In genomic region chr6:33207569-33208088, GRCh38 we compare ENCODE assay signal across 8 cellular contexts. TPM values are rescaled to one million over a fixed set of nuclear protein-coding genes. Genes with fewer than 3 reads are reported as not detected.
DNase-seq lines count a peak whose midpoint lies in the region; ATAC-seq and TF ChIP-seq lines count a peak whose summit lies in the region.

No MANE protein-coding gene starts in this region.

- H2AK9ac ChIP-seq in IMR-90 (replicated peaks; ENCODE audit: low read depth, low read length, poor library complexity) = peak overlapping the region; percentile 95

- peak overlapping the region; percentile 98 for H3K14ac ChIP-seq in IMR-90 (replicated peaks; ENCODE audit: low read depth, low read length)

- peak overlapping the region; percentile 95 for H3K27ac Mint-ChIP-seq in CD4-positive, alpha-beta T cell

- TF ChIP-seq CTCF in CD4-positive, alpha-beta T cell (IDR thresholded peaks at IDR 0.05) = no peak
- no peak for TF ChIP-seq CTCF in IMR-90 (conservative IDR thresholded peaks at IDR 0.05; ENCODE audit: low read depth, low read length)
- no peak for TF ChIP-seq CTCF in left ventricle myocardium inferior (IDR thresholded peaks at IDR 0.05; ENCODE audit: borderline replicate concordance)

- no peaks in the 10 kb centered on the region for H3K27me3 ChIP-seq in CD4-positive, alpha-beta T cell (ENCODE audit: control insufficient read depth, insufficient read depth, low read length)
- H3K27me3 ChIP-seq in IMR-90 (ENCODE audit: control insufficient read depth, insufficient read depth, low read length) (no peaks in the 10 kb centered on the region), left ventricle myocardium inferior (ENCODE audit: low read depth) (no peaks in the 10 kb centered on the region), rectal smooth muscle tissue (ENCODE audit: control insufficient read depth, insufficient read depth, low read length) (no peaks in the 10 kb centered on the region)

- H3K36me3 Mint-ChIP-seq in CD4-positive, alpha-beta T cell (ENCODE audit: low read depth) = peaks cover 61% of the 10 kb centered on the region

- peak overlapping the region; percentile 78 for H2BK5ac ChIP-seq in IMR-90 (ENCODE audit: low read depth, low read length, poor library complexity, severe bottlenecking)

- H3K9me3 Mint-ChIP-seq in CD4-positive, alpha-beta T cell = no peaks in the 10 kb centered on the region

- peak overlapping the region; percentile 94 for H4K5ac ChIP-seq in IMR-90 (ENCODE audit: low read depth, low read length)

- H4K20me1 ChIP-seq in IMR-90 (ENCODE audit: insufficient read depth, low read length) = peaks cover 14% of the 10 kb centered on the region; the same call in 1 of the 2 replicates

- BruUV-seq in IMR-90 (replicated peaks; lab: Mats Ljungman, UMichigan) = no TSS peak

- H3K9me1 ChIP-seq in IMR-90 (ENCODE audit: insufficient read depth, low read length) = peaks cover 24% of the 10 kb centered on the region

- H3K27ac ChIP-seq in CD4-positive, alpha-beta T cell (ENCODE audit: low read depth, low read length) = peak overlapping the region; percentile 86
- H3K27ac ChIP-seq in IMR-90 (ENCODE audit: insufficient read depth, low read length) (peak overlapping the region; percentile 94), adipose tissue (ENCODE audit: low read depth, low read length) (peak overlapping the region; percentile 84), left ventricle myocardium inferior (replicated peaks) (peak overlapping the region; percentile 94), rectal smooth muscle tissue (ENCODE audit: low read depth, low read length) (peak overlapping the region; percentile 91)

- H4K8ac ChIP-seq in IMR-90 (ENCODE audit: low read depth in 2 of 2, low read length in 2 of 2) = peak overlapping the region; percentile 90 to 100

- in situ Hi-C loops in IMR-90 (cut with MboI; ENCODE audit: low sequenced_read_pairs) = no loop called here

- H3K9me3 ChIP-seq in CD4-positive, alpha-beta T cell (ENCODE audit: control insufficient read depth, low read length) = no peaks in the 10 kb centered on the region
- H3K9me3 ChIP-seq in IMR-90 (ENCODE audit: control insufficient read depth, insufficient read depth, low read length) (no peaks in the 10 kb centered on the region), left ventricle myocardium inferior (replicated peaks) (no peaks in the 10 kb centered on the region)

- H2BK120ac ChIP-seq in IMR-90 (ENCODE audit: low read depth, low read length) = peak overlapping the region; percentile 64; the same call in 1 of the 2 replicates

- TF ChIP-seq RAD21 in IMR-90 (IDR thresholded peaks at IDR 0.05; ENCODE audit: low read length) = no peak

- H3K36me3 ChIP-seq in IMR-90 (ENCODE audit: control insufficient read depth, insufficient read depth, low read length) (peaks cover 32% of the 10 kb centered on the region), left ventricle myocardium inferior (peaks cover 38% of the 10 kb centered on the region), rectal smooth muscle tissue (ENCODE audit: control insufficient read depth, insufficient read depth, low read length) (peaks cover 16% of the 10 kb centered on the region)

- ATAC-seq in CD4-positive, alpha-beta T cell (ENCODE audit: poor library complexity) = no peak
- ATAC-seq in IMR-90 (ENCODE audit: low read depth) (peak; percentile 30), HG03135 (IDR thresholded peaks at IDR 0.05; ENCODE audit: unreplicated experiment) (no peak)

- TF ChIP-seq POLR2A in IMR-90 (IDR thresholded peaks at IDR 0.05; ENCODE audit: low read depth, low read length) = no peak

- H2BK20ac ChIP-seq in IMR-90 (ENCODE audit: low read depth, low read length) = peak overlapping the region; percentile 29; the same call in 1 of the 2 replicates

- peaks cover 57% of the 10 kb centered on the region for H3K4me1 Mint-ChIP-seq in CD4-positive, alpha-beta T cell (ENCODE audit: low read depth)

- peak overlapping the region; percentile 97 for H3K4ac ChIP-seq in IMR-90 (ENCODE audit: low read depth, low read length)

- H3K4me1 ChIP-seq in IMR-90 (ENCODE audit: control insufficient read depth, insufficient read depth, low read length) = peaks cover 25% of the 10 kb centered on the region
- H3K4me1 ChIP-seq in left ventricle myocardium inferior = peaks cover 56% of the 10 kb centered on the region
- peaks cover 8% of the 10 kb centered on the region for H3K4me1 ChIP-seq in rectal smooth muscle tissue (ENCODE audit: control insufficient read depth, insufficient read depth, low read length)

- H3K9ac ChIP-seq in IMR-90 (ENCODE audit: low read depth, low read length) (peak overlapping the region; percentile 96), rectal smooth muscle tissue (ENCODE audit: low read length) (peak overlapping the region; percentile 100)

- H3K4me2 ChIP-seq in IMR-90 (ENCODE audit: low read depth, low read length) = peak overlapping the region; percentile 97

- peaks cover 6% of the 10 kb centered on the region for H3K27me3 Mint-ChIP-seq in CD4-positive, alpha-beta T cell

- H2AFZ ChIP-seq in IMR-90 (replicated peaks; ENCODE audit: low read length, poor library complexity) = peak overlapping the region; percentile 95

- H2BK15ac ChIP-seq in IMR-90 (ENCODE audit: low read depth, low read length) = peak overlapping the region; percentile 84; the same call in 1 of the 3 replicates

- peak overlapping the region; percentile 99 for H3K23ac ChIP-seq in IMR-90 (ENCODE audit: low read depth, low read length)

- H3K4me3 Mint-ChIP-seq in CD4-positive, alpha-beta T cell = peak overlapping the region; percentile 93

- H3K4me3 ChIP-seq in IMR-90 (ENCODE audit: insufficient read depth, low read depth, low read length) (peak overlapping the region; percentile 90), left ventricle myocardium inferior (peak overlapping the region; percentile 83), rectal smooth muscle tissue (ENCODE audit: low read length) (peak overlapping the region; percentile 85)

- no peak for DNase-seq in CD4-positive, alpha-beta T cell
- DNase-seq in IMR-90 (peak; percentile 43), left ventricle myocardium inferior (peak; percentile 45), pons (ENCODE audit: low spot score) (no peak)
- no peak for DNase-seq in effector CD4-positive, alpha-beta T cell

- H4K91ac ChIP-seq in IMR-90 (ENCODE audit: insufficient read depth, low read depth, low read length) = peak overlapping the region; percentile 84

- intact Hi-C loops in CD4-positive, alpha-beta T cell (cut with DNase I, micrococcal nuclease) = loop anchor here (1.0 to 10.0 kb wide), 5 partner anchors 7 to 1543 kb away; partner anchors contain the start of genes RXRB (in 2 of the 2), SLC39A7 (in 2 of the 2), C6orf47 (in 1 of the 2) and CSNK2B (in 1 of the 2)
- intact Hi-C loops in IMR-90 (cut with micrococcal nuclease) = loop anchor here (2.0 kb wide), 1 partner anchor 203 kb away; the partner anchor contains the start of gene PHF1
- intact Hi-C loops in left ventricle myocardium inferior (cut with micrococcal nuclease) = no loop called here

- CTCF ChIA-PET in CD4-positive, alpha-beta T cell (lab: Charles Lee) = interaction anchor here (2.2 to 3.1 kb wide), 2 partner anchors 10 to 41 kb away, joined by 13 to 19 read pairs; no protein-coding TSS in a partner anchor
- CTCF ChIA-PET in IMR-90 (lab: Yijun Ruan, JAX) = no interaction called here

- POLR2A ChIA-PET in CD4-positive, alpha-beta T cell (lab: Charles Lee) = interaction anchor here (0.6 to 2.5 kb wide), 10 partner anchors 8 to 223 kb away, joined by 3 to 47 read pairs (median 6); partner anchors contain the start of genes RGL2, RPS18, RXRB and SLC39A7
- POLR2A ChIA-PET in IMR-90 (lab: Charles Lee; ENCODE audit: unreplicated experiment) = interaction anchor here (0.6 to 1.3 kb wide), 2 partner anchors 64 to 255 kb away, joined by 5 to 6 read pairs; partner anchors contain the start of genes HLA-DMA, RPS18 and VPS52

- H2AK5ac ChIP-seq in IMR-90 (ENCODE audit: low read depth, low read length) = peak overlapping the region; percentile 91

- 0% methylated on average over 7 of the region's 29 CpGs; no CpG with 5 or more reads in 1 of the 2 experiments for WGBS in IMR-90 (ENCODE audit: extremely low coverage in 2 of 2, insufficient read length in 1 of 2), 2 experiments
- 0 to 3% (median 1%) methylated on average over 27 to 29 of the region's 29 CpGs for WGBS in adipose tissue, 3 donors

- peak overlapping the region; percentile 90 for H3K56ac ChIP-seq in IMR-90 (ENCODE audit: extremely low read depth, insufficient read depth, low read length)

- peaks cover 11 to 68% of the 10 kb centered on the region in 2 experiments for H3K79me1 ChIP-seq in IMR-90 (ENCODE audit: low read depth in 1 of 2, low read length in 2 of 2)

- peak overlapping the region; percentile 72 for H3K18ac ChIP-seq in IMR-90 (ENCODE audit: low read depth, low read length)

- dilution Hi-C loops in IMR-90 (cut with HindIII; ENCODE audit: low sequenced_read_pairs, unreplicated experiment) = no loop called here

RNA-seq across cellular contexts. Expression of gene RING1, which starts 0.7 kb away (rescaled TPM):
- 10 to 100 TPM; 27.1 to 28.6 TPM for total RNA-seq in CD4-positive, alpha-beta T cell
- total RNA-seq in IMR-90 (2012; rRNA removed) (14.9 and 16.4 TPM in 2 replicates), left ventricle myocardium inferior (28.4 TPM)
- polyA plus RNA-seq in IMR-90 (2012; rRNA removed) (38.2 and 40.8 TPM in 2 replicates), adipose tissue (10 to 100 TPM; 23.7 to 42.5 (median 40.5) TPM)
- polyA plus RNA-seq in IMR-90 (2012; cell fraction: cytosol; rRNA removed) = 41.2 and 49.4 TPM in 2 replicates
- polyA plus RNA-seq in IMR-90 (2012; cell fraction: nucleus; rRNA removed; ENCODE audit: low replicate concordance) = 110 and 131 TPM in 2 replicates

RNA-seq across cellular contexts. Expression of gene HSD17B8, which starts 3.2 kb away (rescaled TPM):
- 10 to 100 TPM in 1 of 2 experiments, 1 to 10 TPM in 1; 8.6 to 10.5 TPM for total RNA-seq in CD4-positive, alpha-beta T cell
- total RNA-seq in IMR-90 (2012; rRNA removed) = 1.6 and 1.9 TPM in 2 replicates
- 3.4 and 4.3 TPM in 2 replicates for polyA plus RNA-seq in IMR-90 (2012; rRNA removed)
- 2.8 and 6.2 TPM in 2 replicates for polyA plus RNA-seq in IMR-90 (2012; cell fraction: cytosol; rRNA removed)
- 6.7 and 11.7 TPM in 2 replicates for polyA plus RNA-seq in IMR-90 (2012; cell fraction: nucleus; rRNA removed; ENCODE audit: low replicate concordance)
- polyA plus RNA-seq in adipose tissue = 10 to 100 TPM in 2 of 3 donors, 1 to 10 TPM in 1; 5.7 to 51.7 (median 14.4) TPM
- 18.2 TPM for total RNA-seq in left ventricle myocardium inferior

RNA-seq across cellular contexts. Expression of gene SLC39A7, which starts 7.0 kb away (rescaled TPM):
- 1 to 10 TPM; 8.6 to 9.6 TPM for total RNA-seq in CD4-positive, alpha-beta T cell
- 134 and 135 TPM in 2 replicates for total RNA-seq in IMR-90 (2012; rRNA removed)
- 196 and 208 TPM in 2 replicates for polyA plus RNA-seq in IMR-90 (2012; rRNA removed)
- polyA plus RNA-seq in IMR-90 (2012; cell fraction: cytosol; rRNA removed) = 141 and 149 TPM in 2 replicates
- polyA plus RNA-seq in IMR-90 (2012; cell fraction: nucleus; rRNA removed; ENCODE audit: low replicate concordance) = 129 and 163 TPM in 2 replicates
- 100 to 1,000 TPM in 1 of 3 donors, 10 to 100 TPM in 2; 51.4 to 112 (median 72.1) TPM for polyA plus RNA-seq in adipose tissue
- total RNA-seq in left ventricle myocardium inferior = 50.5 TPM

RNA-seq across cellular contexts. Expression of gene RXRB, which starts 7.2 kb away (rescaled TPM):
- total RNA-seq in CD4-positive, alpha-beta T cell = 10 to 100 TPM; 42.9 to 45.0 TPM
- total RNA-seq in IMR-90 (2012; rRNA removed) (16.7 and 18.6 TPM in 2 replicates), left ventricle myocardium inferior (40.3 TPM)
- polyA plus RNA-seq in IMR-90 (2012; rRNA removed) (46.9 and 53.7 TPM in 2 replicates), adipose tissue (10 to 100 TPM; 22.7 to 31.3 (median 29.6) TPM)
- polyA plus RNA-seq in IMR-90 (2012; cell fraction: cytosol; rRNA removed) = 29.7 and 30.4 TPM in 2 replicates
- polyA plus RNA-seq in IMR-90 (2012; cell fraction: nucleus; rRNA removed; ENCODE audit: low replicate concordance) = 257 and 289 TPM in 2 replicates

RNA-seq across cellular contexts. Expression of gene COL11A2, which starts 15.4 kb away (rescaled TPM):
- total RNA-seq in CD4-positive, alpha-beta T cell = 1 to 10 TPM; 2.8 to 3.0 TPM
- under 0.01 TPM in 2 replicates for total RNA-seq in IMR-90 (2012; rRNA removed)
- polyA plus RNA-seq in IMR-90 (2012; rRNA removed) = 0.38 and 0.52 TPM in 2 replicates
- polyA plus RNA-seq in IMR-90 (2012; cell fraction: cytosol; rRNA removed) = 0.12 and 0.30 TPM in 2 replicates
- 5.5 and 8.0 TPM in 2 replicates for polyA plus RNA-seq in IMR-90 (2012; cell fraction: nucleus; rRNA removed; ENCODE audit: low replicate concordance)
- polyA plus RNA-seq in adipose tissue = 1 to 10 TPM in 1 of 3 donors, under 1 TPM in 2; 0.28 to 2.6 (median 0.88) TPM
- 1.3 TPM for total RNA-seq in left ventricle myocardium inferior

Comparison
In these comparisons a context has a peak if more than half of its experiments do, and no peak if none do; other contexts are left out.
1. DNase-seq: peak in IMR-90 (single experiment) and left ventricle myocardium inferior (single experiment); none in CD4-positive, alpha-beta T cell (0 of 10), pons (single experiment) and effector CD4-positive, alpha-beta T cell (single experiment).
2. Peak in every context shown above with its lines, with median percentiles within 50 percentile points of each other: H3K27ac ChIP-seq and H3K4me3 ChIP-seq.